Comparison of ENCODE assay signal across 22 cellular contexts in genomic region chr9:124814178-124814535, GRCh38. TPM values are rescaled to one million over a fixed set of nuclear protein-coding genes. Genes with fewer than 3 reads are reported as not detected.
DNase-seq lines count a peak whose midpoint lies in the region; ATAC-seq and TF ChIP-seq lines count a peak whose summit lies in the region.
"Had no signal": no experiment of that assay in that cellular context is flagged by ENCODE, and none has a peak within 500 bp of the region (broad histone marks: within the 10 kb centered on the region; RNA-seq: fewer than 3 reads in every experiment).

No MANE protein-coding gene starts in this region.

- no peak overlapping the region for H3K14ac ChIP-seq in IMR-90 (replicated peaks; ENCODE audit: low read depth, low read length)

- H2BK120ac ChIP-seq in IMR-90 (ENCODE audit: low read depth, low read length) = 0 out of 2 replicates have a peak overlapping the region, but pooled peaks have one; percentile 7

- H3K27ac ChIP-seq in IMR-90 (ENCODE audit: insufficient read depth, low read length) (no peak overlapping the region), mesodermal cell (ENCODE audit: low read depth, low read length, severe bottlenecking) (peak overlapping the region; percentile 98), smooth muscle cell (ENCODE audit: low read depth) (peak overlapping the region; percentile 93)

- H3K27me3 Mint-ChIP-seq in brain = peaks cover 3% of the 10 kb centered on the region

- no peak overlapping the region for H3K9ac ChIP-seq in IMR-90 (ENCODE audit: low read depth, low read length)
- no peak overlapping the region for H3K9ac ChIP-seq in smooth muscle cell (ENCODE audit: low read depth)

- H2BK15ac ChIP-seq in IMR-90 (ENCODE audit: low read depth, low read length) = no peak overlapping the region

- no peak for TF ChIP-seq RAD21 in IMR-90 (IDR thresholded peaks at IDR 0.05; ENCODE audit: low read length)

- DNase-seq in IMR-90 (no peak), smooth muscle cell (lab: John Stamatoyannopoulos, UW; ENCODE audit: unreplicated experiment) (no peak), ecto neural progenitor cell (ENCODE audit: low spot score) (no peak), NCI-H82 (lab: John Stamatoyannopoulos, UW) (no peak)
- no peak for DNase-seq in NK-92 treated with Interleukin-12 subunit alpha and Interleukin-12 subunit beta, amount 100 ng/mL, for 24 hours (lab: John Stamatoyannopoulos, UW)
- DNase-seq: activated naive CD4-positive, alpha-beta T cell treated with anti-CD3 and anti-CD28 coated beads for 36 hours; activated T-cell treated with anti-CD3 and anti-CD28 coated beads, Interleukin-2, amount 50 U/mL, for 4 hours; amygdala; CD4-positive, alpha-beta T cell; DMS 273 treated with DMSO at 0.1 percent for 48 hours; NCI-H187; nucleus accumbens; PC-3; retina; stimulated activated CD8-positive, alpha-beta memory T cell treated with anti-CD3 and anti-CD28 coated beads, Interleukin-4, amount 100 ng/mL, for 48 hours had no signal

- H3K27ac Mint-ChIP-seq in brain = peak overlapping the region in 3 of 5 experiments; percentile 59 to 98 (median 71)
- H3K27ac Mint-ChIP-seq: activated naive CD4-positive, alpha-beta T cell treated with anti-CD3 and anti-CD28 coated beads for 36 hours; CD4-positive, alpha-beta T cell; T-helper 2 cell treated with Interferon-gamma antibody and Interleukin-4, amounts not matched to agents 5 μg/mL and 100 μg/mL, for 36 hours had no signal

- H3K36me3 ChIP-seq in IMR-90 (ENCODE audit: control insufficient read depth, insufficient read depth, low read length) = peaks cover 10% of the 10 kb centered on the region; the same call in 1 of the 2 replicates
- no peaks in the 10 kb centered on the region for H3K36me3 ChIP-seq in mesodermal cell (ENCODE audit: control insufficient read depth, insufficient read depth, low read length)
- H3K36me3 ChIP-seq in smooth muscle cell (ENCODE audit: low read depth) = no peaks in the 10 kb centered on the region

- no CpG with 5 or more reads among the region's 5 CpGs for WGBS in IMR-90 (ENCODE audit: extremely low coverage in 2 of 2, insufficient read length in 1 of 2), 2 experiments
- WGBS in mesodermal cell (ENCODE audit: insufficient coverage in 2 of 2), 2 experiments = 100% methylated on average over 2 to 3 of the region's 5 CpGs
- WGBS in smooth muscle cell (ENCODE audit: low lambda C conversion rate) = 96% methylated on average over 5 of the region's 5 CpGs

- H3K4me3 Mint-ChIP-seq in brain = no peak overlapping the region
- H3K4me3 Mint-ChIP-seq: activated naive CD4-positive, alpha-beta T cell treated with anti-CD3 and anti-CD28 coated beads for 36 hours; activated T-cell treated with anti-CD3 and anti-CD28 coated beads, Interleukin-2, amount 50 U/mL, for 4 hours; CD4-positive, alpha-beta T cell; central memory CD8-positive, alpha-beta T cell; T-helper 2 cell treated with Interferon-gamma antibody and Interleukin-4, amounts not matched to agents 5 μg/mL and 100 μg/mL, for 36 hours had no signal

- no peak overlapping the region for H3K23ac ChIP-seq in IMR-90 (ENCODE audit: low read depth, low read length)

- CTCF ChIA-PET in IMR-90 (lab: Yijun Ruan, JAX) = interaction anchor here (0.9 to 1.3 kb wide), 4 partner anchors 14 to 42 kb away, joined by 3 to 10 read pairs (median 4); no protein-coding TSS in a partner anchor

- no peak overlapping the region for H2AK9ac ChIP-seq in IMR-90 (replicated peaks; ENCODE audit: low read depth, low read length, poor library complexity)

- H3K4me2 ChIP-seq in IMR-90 (ENCODE audit: low read depth, low read length) (no peak overlapping the region), smooth muscle cell (no peak overlapping the region)

- POLR2A ChIA-PET in IMR-90 (lab: Charles Lee; ENCODE audit: unreplicated experiment) = no interaction called here

- H3K4ac ChIP-seq in IMR-90 (ENCODE audit: low read depth, low read length) = no peak overlapping the region

- H4K8ac ChIP-seq in IMR-90 (ENCODE audit: low read depth in 2 of 2, low read length in 2 of 2) = no peak overlapping the region

- H3F3A ChIP-seq in smooth muscle cell (ENCODE audit: low read depth) = peaks cover 25% of the 10 kb centered on the region

- H4K20me1 ChIP-seq in IMR-90 (ENCODE audit: insufficient read depth, low read length) (no peaks in the 10 kb centered on the region), smooth muscle cell (ENCODE audit: low read depth) (no peaks in the 10 kb centered on the region)

- no peak overlapping the region for H3K56ac ChIP-seq in IMR-90 (ENCODE audit: extremely low read depth, insufficient read depth, low read length)

- H3K4me1 ChIP-seq in IMR-90 (ENCODE audit: control insufficient read depth, insufficient read depth, low read length) = peaks cover 31% of the 10 kb centered on the region
- peaks cover 61% of the 10 kb centered on the region for H3K4me1 ChIP-seq in mesodermal cell (ENCODE audit: control insufficient read depth, insufficient read depth, low read length, poor library complexity, severe bottlenecking)
- H3K4me1 ChIP-seq in smooth muscle cell (ENCODE audit: low read depth) = peaks cover 21% of the 10 kb centered on the region

- BruUV-seq in IMR-90 (replicated peaks; lab: Mats Ljungman, UMichigan) = no TSS peak

- TF ChIP-seq POLR2A in IMR-90 (IDR thresholded peaks at IDR 0.05; ENCODE audit: low read depth, low read length) = no peak

- no peak overlapping the region for H3K18ac ChIP-seq in IMR-90 (ENCODE audit: low read depth, low read length)

- peaks cover 48% of the 10 kb centered on the region for H3K4me1 Mint-ChIP-seq in brain
- H3K4me1 Mint-ChIP-seq: central memory CD8-positive, alpha-beta T cell had no signal

- peak overlapping the region; percentile 65; the same call in 1 of the 2 replicates for H2AK5ac ChIP-seq in IMR-90 (ENCODE audit: low read depth, low read length)

- intact Hi-C loops in IMR-90 (cut with micrococcal nuclease) = no loop called here

- in situ Hi-C loops in IMR-90 (cut with MboI; ENCODE audit: low sequenced_read_pairs) = no loop called here

- no peak overlapping the region for H2AFZ ChIP-seq in IMR-90 (replicated peaks; ENCODE audit: low read length, poor library complexity)
- no peak overlapping the region for H2AFZ ChIP-seq in smooth muscle cell (ENCODE audit: low read depth)

- no peaks in the 10 kb centered on the region for H3K27me3 ChIP-seq in IMR-90 (ENCODE audit: control insufficient read depth, insufficient read depth, low read length)
- no peaks in the 10 kb centered on the region for H3K27me3 ChIP-seq in smooth muscle cell (ENCODE audit: low read depth)

- H3K79me1 ChIP-seq in IMR-90 (ENCODE audit: low read depth in 1 of 2, low read length in 2 of 2) = peaks cover 0 to 10% of the 10 kb centered on the region in 2 experiments; a peak in 2 of 4 replicates

- H3K36me3 Mint-ChIP-seq in brain = no peaks in the 10 kb centered on the region

- no peak overlapping the region; the same call in 1 of the 2 replicates for H4K91ac ChIP-seq in IMR-90 (ENCODE audit: insufficient read depth, low read depth, low read length)

- no peaks in the 10 kb centered on the region for H3K79me2 ChIP-seq in smooth muscle cell (ENCODE audit: low read depth)

- H3K9me3 Mint-ChIP-seq in brain = peaks cover 0 to 2% (median 0%) of the 10 kb centered on the region in 5 experiments
- H3K9me3 Mint-ChIP-seq: activated naive CD4-positive, alpha-beta T cell treated with anti-CD3 and anti-CD28 coated beads for 36 hours; activated T-cell treated with anti-CD3 and anti-CD28 coated beads, Interleukin-2, amount 50 U/mL, for 4 hours; CD4-positive, alpha-beta T cell; central memory CD8-positive, alpha-beta T cell; T-helper 2 cell treated with Interferon-gamma antibody and Interleukin-4, amounts not matched to agents 5 μg/mL and 100 μg/mL, for 36 hours had no signal

- no peak overlapping the region for H2BK5ac ChIP-seq in IMR-90 (ENCODE audit: low read depth, low read length, poor library complexity, severe bottlenecking)

- no peak overlapping the region for H3K4me3 ChIP-seq in IMR-90 (ENCODE audit: insufficient read depth, low read depth, low read length)
- H3K4me3 ChIP-seq in mesodermal cell (ENCODE audit: extremely low read depth, insufficient read depth, low read length, poor library complexity, severe bottlenecking) = no peak overlapping the region
- no peak overlapping the region for H3K4me3 ChIP-seq in smooth muscle cell

- dilution Hi-C loops in IMR-90 (cut with HindIII; ENCODE audit: low sequenced_read_pairs, unreplicated experiment) = no loop called here

- no peak overlapping the region for H4K5ac ChIP-seq in IMR-90 (ENCODE audit: low read depth, low read length)

- H3K9me1 ChIP-seq in IMR-90 (ENCODE audit: insufficient read depth, low read length) = peaks cover 29% of the 10 kb centered on the region

- ATAC-seq in IMR-90 (ENCODE audit: low read depth) = no peak
- ATAC-seq: activated T-cell treated with anti-CD3 and anti-CD28 coated beads, Interleukin-2, amount 50 U/mL, for 4 hours; PC-3 had no signal

- H3K9me3 ChIP-seq in IMR-90 (ENCODE audit: control insufficient read depth, insufficient read depth, low read length) = no peaks in the 10 kb centered on the region
- no peaks in the 10 kb centered on the region for H3K9me3 ChIP-seq in mesodermal cell (ENCODE audit: control insufficient read depth, low read length)
- no peaks in the 10 kb centered on the region for H3K9me3 ChIP-seq in smooth muscle cell (replicated peaks; ENCODE audit: low read depth)

- peak overlapping the region; percentile 9; the same call in 1 of the 2 replicates for H2BK20ac ChIP-seq in IMR-90 (ENCODE audit: low read depth, low read length)

- TF ChIP-seq CTCF in IMR-90 (conservative IDR thresholded peaks at IDR 0.05; ENCODE audit: low read depth, low read length) (no peak), brain (conservative IDR thresholded peaks at IDR 0.05) (no peak), smooth muscle cell (IDR thresholded peaks at IDR 0.05; ENCODE audit: borderline replicate concordance, insufficient read depth, poor library complexity, severe bottlenecking) (no peak)

RNA-seq across cellular contexts. Expression of gene OLFML2A, which starts 37.2 kb away (rescaled TPM):
- 1.4 and 2.0 TPM in 2 replicates for total RNA-seq in IMR-90 (2012; rRNA removed)
- 4.7 and 5.9 TPM in 2 replicates for polyA plus RNA-seq in IMR-90 (2012; rRNA removed)
- 5.6 and 18.2 TPM in 2 replicates for polyA plus RNA-seq in IMR-90 (2012; cell fraction: cytosol; rRNA removed)
- 4.1 and 7.9 TPM in 2 replicates for polyA plus RNA-seq in IMR-90 (2012; cell fraction: nucleus; rRNA removed; ENCODE audit: low replicate concordance)
- 6.3 TPM for polyA plus RNA-seq in brain (ENCODE audit: insufficient read depth, low read depth, low replicate concordance)
- polyA plus RNA-seq in mesodermal cell (2013, experiment 1 of 2) = 13.0 TPM
- polyA plus RNA-seq in mesodermal cell (2013, experiment 2 of 2) = 12.8 TPM
- 6.6 and 17.0 TPM in 2 replicates for total RNA-seq in smooth muscle cell
- polyA plus RNA-seq in smooth muscle cell = 3.5 and 11.2 TPM in 2 replicates
- total RNA-seq: activated naive CD4-positive, alpha-beta T cell treated with anti-CD3 and anti-CD28 coated beads for 36 hours; CD4-positive, alpha-beta T cell had no signal

RNA-seq across cellular contexts. Expression of gene WDR38, which starts 39.1 kb away (rescaled TPM):
- total RNA-seq in IMR-90 (2012; rRNA removed) (not detected in 2 replicates), smooth muscle cell (not detected in 2 replicates)
- polyA plus RNA-seq in IMR-90 (2012; rRNA removed) (not detected in 2 replicates), brain (ENCODE audit: insufficient read depth, low read depth, low replicate concordance) (not detected), smooth muscle cell (0.41 TPM in 1 of 2 replicates, not detected in the other)
- not detected in 2 replicates for polyA plus RNA-seq in IMR-90 (2012; cell fraction: cytosol; rRNA removed)
- not detected in 2 replicates for polyA plus RNA-seq in IMR-90 (2012; cell fraction: nucleus; rRNA removed; ENCODE audit: low replicate concordance)
- polyA plus RNA-seq in mesodermal cell (2013, experiment 1 of 2) = not detected
- polyA plus RNA-seq in mesodermal cell (2013, experiment 2 of 2) = not detected
- total RNA-seq: activated naive CD4-positive, alpha-beta T cell treated with anti-CD3 and anti-CD28 coated beads for 36 hours; activated T-cell treated with anti-CD3 and anti-CD28 coated beads, Interleukin-2, amount 50 U/mL, for 4 hours; CD4-positive, alpha-beta T cell; mononuclear cell; PC-3; SK-MEL-5; subcutaneous adipose tissue had no signal

RNA-seq across cellular contexts. Expression of gene NR6A1, which starts 43.0 kb away (rescaled TPM):
- total RNA-seq in IMR-90 (2012; rRNA removed) = 0.28 and 0.36 TPM in 2 replicates
- polyA plus RNA-seq in IMR-90 (2012; rRNA removed) = 0.10 and 0.14 TPM in 2 replicates
- polyA plus RNA-seq in IMR-90 (2012; cell fraction: cytosol; rRNA removed) = 0.03 TPM in 2 replicates
- 0.46 and 0.58 TPM in 2 replicates for polyA plus RNA-seq in IMR-90 (2012; cell fraction: nucleus; rRNA removed; ENCODE audit: low replicate concordance)
- polyA plus RNA-seq in brain (ENCODE audit: insufficient read depth, low read depth, low replicate concordance) = 0.53 TPM
- polyA plus RNA-seq in mesodermal cell (2013, experiment 1 of 2) = 30.6 TPM
- polyA plus RNA-seq in mesodermal cell (2013, experiment 2 of 2) = 26.5 TPM
- 0.31 and 1.5 TPM in 2 replicates for total RNA-seq in smooth muscle cell
- polyA plus RNA-seq in smooth muscle cell = 0.17 and 0.28 TPM in 2 replicates
- total RNA-seq: CD4-positive, alpha-beta T cell had no signal

RNA-seq across cellular contexts. Expression of gene RPL35, which starts 47.6 kb away (rescaled TPM):
- total RNA-seq in IMR-90 (2012; rRNA removed) (881 and 1,151 TPM in 2 replicates), smooth muscle cell (1,579 and 1,932 TPM in 2 replicates)
- polyA plus RNA-seq in IMR-90 (2012; rRNA removed) (1,650 and 1,735 TPM in 2 replicates), brain (ENCODE audit: insufficient read depth, low read depth, low replicate concordance) (2,927 TPM), smooth muscle cell (1,321 and 1,396 TPM in 2 replicates)
- polyA plus RNA-seq in IMR-90 (2012; cell fraction: cytosol; rRNA removed) = 3,661 and 4,271 TPM in 2 replicates
- 742 and 1,804 TPM in 2 replicates for polyA plus RNA-seq in IMR-90 (2012; cell fraction: nucleus; rRNA removed; ENCODE audit: low replicate concordance)
- polyA plus RNA-seq in mesodermal cell (2013, experiment 1 of 2) = 2,117 TPM
- 1,972 TPM for polyA plus RNA-seq in mesodermal cell (2013, experiment 2 of 2)

RNA-seq across cellular contexts. Expression of gene ARPC5L, which starts 47.8 kb away (rescaled TPM):
- total RNA-seq in IMR-90 (2012; rRNA removed) (11.1 and 19.7 TPM in 2 replicates), smooth muscle cell (20.9 and 30.4 TPM in 2 replicates)
- polyA plus RNA-seq in IMR-90 (2012; rRNA removed) (53.8 and 57.4 TPM in 2 replicates), brain (ENCODE audit: insufficient read depth, low read depth, low replicate concordance) (69.8 TPM), smooth muscle cell (69.8 and 83.9 TPM in 2 replicates)
- 40.2 and 49.0 TPM in 2 replicates for polyA plus RNA-seq in IMR-90 (2012; cell fraction: cytosol; rRNA removed)
- polyA plus RNA-seq in IMR-90 (2012; cell fraction: nucleus; rRNA removed; ENCODE audit: low replicate concordance) = 25.4 and 61.2 TPM in 2 replicates
- polyA plus RNA-seq in mesodermal cell (2013, experiment 1 of 2) = 39.4 TPM
- 36.0 TPM for polyA plus RNA-seq in mesodermal cell (2013, experiment 2 of 2)
